ENCODE assay signal across 15 cellular contexts in the genomic region with DNA sequence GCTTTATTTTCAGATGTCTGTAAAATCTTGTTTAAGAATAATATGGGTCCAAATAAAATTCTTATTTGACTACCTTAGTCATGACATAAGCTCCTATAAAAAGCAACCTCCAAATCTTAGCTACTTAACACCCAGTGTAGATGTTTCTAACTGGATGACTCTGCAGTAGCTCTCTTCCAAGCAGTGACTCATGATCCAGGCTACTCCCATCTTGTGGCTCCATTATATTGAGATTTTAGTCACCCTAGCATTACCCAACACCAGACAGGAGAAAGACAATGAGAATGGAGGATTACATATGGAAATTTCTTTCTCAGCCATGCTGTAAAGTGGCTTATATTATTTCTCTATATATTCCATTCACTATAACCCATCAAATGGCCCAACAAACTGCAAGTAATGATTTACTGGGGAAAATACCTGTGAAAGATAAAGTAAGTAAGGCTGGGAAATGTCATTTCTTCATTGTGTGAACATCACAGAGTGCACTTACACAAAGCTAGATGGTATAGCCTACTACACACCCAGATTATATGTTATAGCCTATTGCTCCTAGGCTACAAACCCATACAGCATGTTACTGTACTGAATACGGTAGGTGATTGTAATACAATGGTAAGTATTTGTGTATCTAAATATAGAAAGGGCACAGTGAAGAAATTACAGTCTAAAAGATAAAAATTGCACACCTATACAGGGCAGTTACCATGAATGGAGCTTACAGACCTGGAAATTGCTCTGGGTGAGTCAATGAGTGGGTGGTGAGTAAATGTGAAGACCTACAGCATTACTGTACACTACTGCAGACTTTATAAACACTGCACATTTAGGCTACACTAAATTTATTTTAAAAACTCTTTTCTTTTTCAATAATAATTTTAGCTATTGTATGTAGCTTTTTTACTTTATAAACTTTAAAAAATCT.
DNase-seq lines count a peak whose midpoint lies in the region; ATAC-seq and TF ChIP-seq lines count a peak whose summit lies in the region.
"Had no signal": no experiment of that assay in that cellular context is flagged by ENCODE, and none has a peak within 500 bp of the region (broad histone marks: within the 10 kb centered on the region; RNA-seq: fewer than 3 reads in every experiment).

No MANE protein-coding gene starts in this region.

- H3K4me3 ChIP-seq in BJ (ENCODE audit: low read depth, low read length) (no peak overlapping the region), choroid plexus epithelial cell (ENCODE audit: low read depth, low read length) (no peak overlapping the region)
- H3K4me3 ChIP-seq: HAP-1 had no signal

- no peaks in the 10 kb centered on the region for H3K27me3 ChIP-seq in BJ (ENCODE audit: control insufficient read depth, insufficient read depth, low read length)

- POLR2A ChIA-PET in BJ (lab: Charles Lee): interaction anchor here (0.6 kb wide), 1 partner anchor 73 kb away, joined by 3 read pairs; no protein-coding TSS in a partner anchor

- no peaks in the 10 kb centered on the region for H3K36me3 ChIP-seq in BJ (ENCODE audit: control insufficient read depth, insufficient read depth, low read length)
- H3K36me3 ChIP-seq: HAP-1 had no signal

- TF ChIP-seq CTCF in BJ (IDR thresholded peaks at IDR 0.05; ENCODE audit: insufficient read depth, low read depth, low read length) (no peak), choroid plexus epithelial cell (conservative IDR thresholded peaks at IDR 0.05; ENCODE audit: low read depth, low read length) (no peak)

- peak; percentile 43 for DNase-seq in BJ (ENCODE audit: low read depth)
- peak; percentile 91 for DNase-seq in HT1080 (ENCODE audit: low read depth)
- peak; percentile 26 for DNase-seq in choroid plexus epithelial cell (ENCODE audit: low read depth)
- peak; percentile 72 for DNase-seq in myocyte (ENCODE audit: low read depth)
- no peak for DNase-seq in stimulated activated CD4-positive, alpha-beta T cell treated with anti-CD3 and anti-CD28 coated beads, Interleukin-2, amount 100 ng/mL, for 48 hours
- DNase-seq in SHP77 (lab: John Stamatoyannopoulos, UW): no peak
- DNase-seq: DMS 273 treated with DMSO at 0.1 percent for 48 hours, naive B cell, NCI-H1694 treated with DMSO at 0.1 percent for 48 hours, NCI-H748 treated with DMSO at 0.1 percent for 48 hours, retina, SIG-M5, substantia nigra had no signal

- CTCF ChIA-PET in BJ (lab: Yijun Ruan, JAX): interaction anchor here (1.1 to 1.3 kb wide), 3 partner anchors 9 to 22 kb away, joined by 3 to 4 read pairs (median 4); no protein-coding TSS in a partner anchor

- ATAC-seq in GM21576 (IDR thresholded peaks at IDR 0.05; ENCODE audit: unreplicated experiment): no peak

Comparison
In these comparisons a context has a peak if more than half of its experiments do, and no peak if none do; other contexts are left out.
1. DNase-seq: peak in BJ (single experiment), HT1080 (single experiment), choroid plexus epithelial cell (single experiment) and myocyte (single experiment); none in stimulated activated CD4-positive, alpha-beta T cell treated with anti-CD3 and anti-CD28 coated beads, Interleukin-2, amount 100 ng/mL, for 48 hours (0 of 2) and SHP77 (0 of 2).